8 cellular contexts compared by ENCODE assay signal in genomic region chr14:20332386-20332945, GRCh38. TPM values are rescaled to one million over a fixed set of nuclear protein-coding genes. Genes with fewer than 3 reads are reported as not detected.
DNase-seq lines count a peak whose midpoint lies in the region; ATAC-seq and FAIRE-seq lines count a peak whose summit lies in the region.

No MANE protein-coding gene starts in this region.

- H3K36me3 ChIP-seq in adipocyte (ENCODE audit: control insufficient read depth, insufficient read depth, low read length, severe bottlenecking) (peaks cover 12% of the 10 kb centered on the region), iPS-18a (ENCODE audit: control insufficient read depth, low read depth, low read length) (peaks cover 24% of the 10 kb centered on the region), small intestine (ENCODE audit: control insufficient read depth in 2 of 2, insufficient read depth in 2 of 2, low read length in 2 of 2) (no peaks in the 10 kb centered on the region)

- peaks cover 58% of the 10 kb centered on the region for H3K4me1 Mint-ChIP-seq in activated CD8-positive, alpha-beta memory T cell treated with anti-CD3 and anti-CD28 coated beads, Interleukin-2, amount 10 ng/mL, durations not matched to agents 7 days and 5 days

- H3K9ac ChIP-seq in adipocyte (ENCODE audit: low read length) = peak overlapping the region; percentile 88
- peak overlapping the region; percentile 98 for H3K9ac ChIP-seq in iPS-18a (ENCODE audit: low read length)

- no peaks in the 10 kb centered on the region for H3K27me3 ChIP-seq in adipocyte (replicated peaks; ENCODE audit: control insufficient read depth, insufficient read depth, low read length)
- no peaks in the 10 kb centered on the region for H3K27me3 ChIP-seq in iPS-18a (ENCODE audit: control insufficient read depth, insufficient read depth, low read length)
- no peaks in the 10 kb centered on the region for H3K27me3 ChIP-seq in small intestine (ENCODE audit: control insufficient read depth in 2 of 2, insufficient read depth in 2 of 2, low read length in 2 of 2)

- no peaks in the 10 kb centered on the region for H3K9me3 ChIP-seq in adipocyte (ENCODE audit: control insufficient read depth, low read length)
- no peaks in the 10 kb centered on the region for H3K9me3 ChIP-seq in iPS-18a (ENCODE audit: control insufficient read depth, low read depth, low read length)
- no peaks in the 10 kb centered on the region for H3K9me3 ChIP-seq in small intestine (ENCODE audit: control insufficient read depth, low read depth)

- peak overlapping the region; percentile 95 for H3K27ac ChIP-seq in iPS-18a (ENCODE audit: low read length)
- peak overlapping the region; percentile 49 to 95 for H3K27ac ChIP-seq in small intestine (ENCODE audit: low read depth in 1 of 2, low read length in 1 of 2)

- ATAC-seq in activated CD8-positive, alpha-beta memory T cell treated with anti-CD3 and anti-CD28 coated beads, Interleukin-2, amount 10 ng/mL, durations not matched to agents 7 days and 5 days = no peak
- ATAC-seq in HG03521 (IDR thresholded peaks at IDR 0.05; ENCODE audit: unreplicated experiment) = peak; percentile 8

- CTCF ChIA-PET in activated CD8-positive, alpha-beta memory T cell treated with anti-CD3 and anti-CD28 coated beads, Interleukin-2, amount 10 ng/mL, durations not matched to agents 7 days and 5 days (lab: Charles Lee) = interaction anchor here (0.5 to 2.7 kb wide), 7 partner anchors 11 to 1178 kb away, joined by 3 to 17 read pairs (median 4); partner anchors contain the start of genes PARP2 and TEP1

- H3K9me3 Mint-ChIP-seq in activated CD8-positive, alpha-beta memory T cell treated with anti-CD3 and anti-CD28 coated beads, Interleukin-2, amount 10 ng/mL, durations not matched to agents 7 days and 5 days (ENCODE audit: low read depth) = no peaks in the 10 kb centered on the region

- no peaks in the 10 kb centered on the region for H3K27me3 Mint-ChIP-seq in activated CD8-positive, alpha-beta memory T cell treated with anti-CD3 and anti-CD28 coated beads, Interleukin-2, amount 10 ng/mL, durations not matched to agents 7 days and 5 days

- H3K4me3 ChIP-seq in adipocyte (ENCODE audit: low read length) = peak overlapping the region; percentile 92
- H3K4me3 ChIP-seq in iPS-18a (ENCODE audit: low read length) = peak overlapping the region; percentile 90
- peak overlapping the region; percentile 50 to 84 for H3K4me3 ChIP-seq in small intestine (ENCODE audit: low read depth in 1 of 2, low read length in 2 of 2)

- peak overlapping the region; percentile 93 for H3K4me3 Mint-ChIP-seq in activated CD8-positive, alpha-beta memory T cell treated with anti-CD3 and anti-CD28 coated beads, Interleukin-2, amount 10 ng/mL, durations not matched to agents 7 days and 5 days

- H3K36me3 Mint-ChIP-seq in activated CD8-positive, alpha-beta memory T cell treated with anti-CD3 and anti-CD28 coated beads, Interleukin-2, amount 10 ng/mL, durations not matched to agents 7 days and 5 days = peaks cover 14% of the 10 kb centered on the region

- FAIRE-seq in small intestine (lab: Jason Lieb, UNC) = no peak

- WGBS in small intestine, 3 donors = 1 to 4% (median 2%) methylated on average over 9 of the region's 9 CpGs

- no peak for DNase-seq in activated CD8-positive, alpha-beta memory T cell treated with anti-CD3 and anti-CD28 coated beads, Interleukin-2, amount 10 ng/mL, durations not matched to agents 7 days and 5 days
- DNase-seq in activated CD8-positive, alpha-beta memory T cell treated with anti-CD3 and anti-CD28 coated beads, Interleukin-2, amount 50 U/mL, for 48 hours = no peak
- DNase-seq in adipocyte (ENCODE audit: low read depth) (peak; percentile 57), small intestine (peak; percentile 74), NCI-H2196 treated with DMSO at 0.1 percent for 48 hours (lab: John Stamatoyannopoulos, UW; ENCODE audit: unreplicated experiment) (no peak), superior temporal gyrus (ENCODE audit: extremely low spot score) (no peak)

- peak overlapping the region; percentile 94 for H3K27ac Mint-ChIP-seq in activated CD8-positive, alpha-beta memory T cell treated with anti-CD3 and anti-CD28 coated beads, Interleukin-2, amount 10 ng/mL, durations not matched to agents 7 days and 5 days

- H3K4me1 ChIP-seq in adipocyte (ENCODE audit: control insufficient read depth, insufficient read depth, low read length) (peaks cover 32% of the 10 kb centered on the region), iPS-18a (ENCODE audit: control insufficient read depth, low read depth, low read length) (peaks cover 6% of the 10 kb centered on the region), small intestine (ENCODE audit: control insufficient read depth in 2 of 2, insufficient read depth in 1 of 2, low read depth in 1 of 2, low read length in 1 of 2) (no peaks in the 10 kb centered on the region)

RNA-seq across cellular contexts. Expression of gene CCNB1IP1, which starts 0.6 kb away (rescaled TPM):
- total RNA-seq in activated CD8-positive, alpha-beta memory T cell treated with anti-CD3 and anti-CD28 coated beads, Interleukin-2, amount 10 ng/mL, durations not matched to agents 7 days and 5 days = 10 to 100 TPM; 39.0 to 39.5 TPM
- 10 to 100 TPM; 43.5 to 44.5 (median 43.7) TPM for polyA plus RNA-seq in small intestine

RNA-seq across cellular contexts. Expression of gene PARP2, which starts 11.0 kb away (rescaled TPM):
- total RNA-seq in activated CD8-positive, alpha-beta memory T cell treated with anti-CD3 and anti-CD28 coated beads, Interleukin-2, amount 10 ng/mL, durations not matched to agents 7 days and 5 days = 10 to 100 TPM; 32.6 to 38.4 TPM
- 10 to 100 TPM in 2 of 3 donors, 1 to 10 TPM in 1; 9.5 to 14.7 (median 13.6) TPM for polyA plus RNA-seq in small intestine

RNA-seq across cellular contexts. Expression of gene TTC5, which starts 26.7 kb away (rescaled TPM):
- total RNA-seq in activated CD8-positive, alpha-beta memory T cell treated with anti-CD3 and anti-CD28 coated beads, Interleukin-2, amount 10 ng/mL, durations not matched to agents 7 days and 5 days = 10 to 100 TPM; 22.4 to 24.4 TPM
- 1 to 10 TPM; 4.1 to 6.8 (median 4.5) TPM for polyA plus RNA-seq in small intestine

Comparison
In these comparisons a context has a peak if more than half of its experiments do, and no peak if none do; other contexts are left out.
1. DNase-seq: peak in adipocyte (single experiment) and small intestine (single experiment); none in activated CD8-positive, alpha-beta memory T cell treated with anti-CD3 and anti-CD28 coated beads, Interleukin-2, amount 10 ng/mL, durations not matched to agents 7 days and 5 days (single experiment), activated CD8-positive, alpha-beta memory T cell treated with anti-CD3 and anti-CD28 coated beads, Interleukin-2, amount 50 U/mL, for 48 hours (single experiment), NCI-H2196 treated with DMSO at 0.1 percent for 48 hours (single experiment) and superior temporal gyrus (single experiment).
2. Peak in every context shown above with its lines, with median percentiles within 50 percentile points of each other: H3K4me3 ChIP-seq.